In the genomic region with DNA sequence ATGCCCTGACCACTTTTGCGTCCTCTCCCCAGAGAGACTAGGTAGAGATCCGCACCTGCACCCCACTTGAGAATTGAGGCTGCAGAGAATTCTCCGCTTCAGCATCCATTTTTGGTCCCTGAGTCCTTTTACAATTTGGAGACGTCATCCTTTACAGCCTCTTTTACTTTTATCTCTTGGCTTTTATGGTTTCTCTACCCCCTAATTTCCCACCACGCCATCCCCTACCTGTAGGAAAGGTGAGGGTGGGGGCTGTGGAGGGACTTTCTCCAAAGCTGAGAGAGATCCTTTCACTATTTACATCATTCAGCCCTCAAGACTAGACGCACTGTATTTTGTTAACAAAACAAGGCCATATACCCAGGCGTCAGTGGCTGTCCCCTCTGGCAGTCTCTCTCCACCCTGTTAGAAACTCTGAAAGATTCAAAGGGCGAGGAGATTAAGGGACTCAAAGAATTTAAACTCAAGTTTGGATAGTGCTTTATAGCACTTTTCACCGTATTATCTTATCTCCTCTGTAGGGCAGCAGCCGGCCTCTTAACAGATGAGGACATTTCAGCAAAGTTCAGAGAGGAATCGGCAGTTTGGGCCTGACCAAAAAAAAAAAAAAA, we compare ENCODE assay signal across 13 cellular contexts. TPM values are rescaled to one million over a fixed set of nuclear protein-coding genes. Genes with fewer than 3 reads are reported as not detected.
DNase-seq lines count a peak whose midpoint lies in the region; ATAC-seq and TF ChIP-seq lines count a peak whose summit lies in the region.
"Had no signal": no experiment of that assay in that cellular context is flagged by ENCODE, and none has a peak within 500 bp of the region (broad histone marks: within the 10 kb centered on the region; RNA-seq: fewer than 3 reads in every experiment).

No MANE protein-coding gene starts in this region.

- H3K4me3 ChIP-seq in HAP-1 (peak overlapping the region; percentile 82), WI38 (ENCODE audit: low read depth, low read length) (peak overlapping the region; percentile 92), iPS-20b (ENCODE audit: low read length) (peak overlapping the region; percentile 77), skin epidermis (peak overlapping the region in 5 of 7 experiments; percentile 52 to 61 (median 57))

- TF ChIP-seq CTCF in WI38 (IDR thresholded peaks at IDR 0.05; ENCODE audit: low read depth, low read length) (no peak), omental fat pad (IDR thresholded peaks at IDR 0.05) (no peak)

- no peak overlapping the region for H3K9ac ChIP-seq in iPS-20b (ENCODE audit: low read depth, low read length)

- in situ Hi-C loops in HAP-1 (cut with MboI; ENCODE audit: low sequenced_read_pairs) = loop anchor here (10.0 kb wide), 1 partner anchor 141 kb away; no protein-coding TSS in a partner anchor

- no peak for ATAC-seq in omental fat pad (ENCODE audit: low FRiP score)

- no peaks in the 10 kb centered on the region for H3K9me3 ChIP-seq in HAP-1
- H3K9me3 ChIP-seq in iPS-20b (ENCODE audit: insufficient read depth, low read depth, low read length) = peaks cover under 1% of the 10 kb centered on the region; the same call in 1 of the 2 replicates
- H3K9me3 ChIP-seq: stomach had no signal

- H3K27me3 ChIP-seq in HAP-1 (ENCODE audit: low read depth) (no peaks in the 10 kb centered on the region), iPS-20b (ENCODE audit: insufficient read depth, low read length) (peaks cover 99% of the 10 kb centered on the region)

- peak; percentile 31 to 54 for DNase-seq in HAP-1 (ENCODE audit: low spot score in 2 of 2)
- no peak for DNase-seq in omental fat pad (ENCODE audit: low spot score)
- no peak for DNase-seq in NCI-H1092 (lab: John Stamatoyannopoulos, UW)
- DNase-seq in pons (ENCODE audit: low spot score) = no peak
- DNase-seq: activated naive CD8-positive, alpha-beta T cell treated with anti-CD3 and anti-CD28 coated beads, Interleukin-2, amount 10 ng/mL, durations not matched to agents 7 days and 5 days; erythroblast; NCI-H187; stomach had no signal

- H3K27ac ChIP-seq in iPS-20b (ENCODE audit: low read length) (no peak overlapping the region), skin epidermis (no peak overlapping the region)
- H3K27ac ChIP-seq: HL-60, stomach had no signal

- H3K36me3 ChIP-seq in HAP-1 (replicated peaks) (peaks cover 10% of the 10 kb centered on the region; the same call in 1 of the 2 replicates), iPS-20b (ENCODE audit: insufficient read depth, low read depth, low read length) (no peaks in the 10 kb centered on the region; the same call in 1 of the 2 replicates)

- H3K4me1 ChIP-seq in HAP-1 (peaks cover 28% of the 10 kb centered on the region), iPS-20b (ENCODE audit: insufficient read depth, low read length) (peaks cover 20% of the 10 kb centered on the region)

RNA-seq across cellular contexts. Expression of a gene that starts 1.7 kb away (rescaled TPM):
- total RNA-seq in omental fat pad = 1 to 10 TPM in 2 of 4 donors, under 1 TPM in 1, not detected in 1; 0.75 to 1.4 (median 1.2) TPM
- total RNA-seq: activated CD8-positive, alpha-beta memory T cell treated with anti-CD3 and anti-CD28 coated beads for 36 hours; activated naive CD8-positive, alpha-beta T cell treated with anti-CD3 and anti-CD28 coated beads, Interleukin-2, amount 10 ng/mL, durations not matched to agents 7 days and 5 days had no signal

Comparison
In these comparisons a context has a peak if more than half of its experiments do, and no peak if none do; other contexts are left out.
1. DNase-seq: peak in HAP-1 (2 of 2); none in omental fat pad (single experiment), NCI-H1092 (single experiment) and pons (single experiment).
2. Peak in every context shown above with its lines, with median percentiles within 50 percentile points of each other: H3K4me3 ChIP-seq.